In genomic region chr15:32856753-32857152, GRCh38 we compare ENCODE assay signal across 14 cellular contexts.
DNase-seq lines count a peak whose midpoint lies in the region; ATAC-seq, FAIRE-seq and TF ChIP-seq lines count a peak whose summit lies in the region.
"Had no signal": no experiment of that assay in that cellular context is flagged by ENCODE, and none has a peak within 500 bp of the region (broad histone marks: within the 10 kb centered on the region; RNA-seq: fewer than 3 reads in every experiment).

No MANE protein-coding gene starts in this region.

- no peaks in the 10 kb centered on the region for H3K9me1 ChIP-seq in keratinocyte (ENCODE audit: control insufficient read depth, extremely low read depth, insufficient read depth, low read length)

- FAIRE-seq in keratinocyte (lab: Jason Lieb, UNC) = no peak
- FAIRE-seq: endometrium had no signal

- WGBS in HUES64 = 95% methylated on average over 4 of the region's 4 CpGs

- dilution Hi-C loops in keratinocyte (cut with MboI; ENCODE audit: extremely low pct_ligation_motif_present, low sequenced_read_pairs) = no loop called here

- no peak overlapping the region for H3K4me3 ChIP-seq in HUES64 (ENCODE audit: low read length)
- no peak overlapping the region for H3K4me3 ChIP-seq in ascending aorta
- H3K4me3 ChIP-seq in keratinocyte (ENCODE audit: control insufficient read depth in 2 of 3, extremely low read depth in 1 of 3, insufficient read depth in 2 of 3, low read depth in 1 of 3, low read length in 3 of 3) = no peak overlapping the region
- H3K4me3 ChIP-seq in vagina = no peak overlapping the region
- H3K4me3 ChIP-seq: GM23338, lung, right atrium auricular region, testis had no signal

- intact Hi-C loops in ascending aorta (cut with DNase I) (no loop called here), vagina (cut with DNase I) (no loop called here)

- H3K27ac ChIP-seq in HUES64 (ENCODE audit: low read depth, low read length) (peak overlapping the region; percentile 72), ascending aorta (peak overlapping the region; percentile 77 to 84), keratinocyte (ENCODE audit: control insufficient read depth, insufficient read depth, low read length) (peak overlapping the region; percentile 70), vagina (peak overlapping the region; percentile 36)
- H3K27ac ChIP-seq: testis had no signal

- DNase-seq in ascending aorta (ENCODE audit: low spot score in 2 of 2) (no peak), keratinocyte (ENCODE audit: low read depth, low spot score) (no peak), vagina (ENCODE audit: extremely low spot score in 2 of 2) (no peak), GM19240 (ENCODE audit: insufficient read length, low spot score) (no peak)
- DNase-seq in stimulated activated CD4-positive, alpha-beta T cell treated with anti-CD3 and anti-CD28 coated beads, Interleukin-1b, Interleukin-23, amount 100 ng/mL, for 48 hours = no peak
- DNase-seq: activated CD4-positive, alpha-beta T cell treated with anti-CD3 and anti-CD28 coated beads, Interleukin-2, amount 10 ng/mL, durations not matched to agents 7 days and 5 days; T1000; testis had no signal

- H4K20me1 ChIP-seq in keratinocyte (ENCODE audit: control insufficient read depth, extremely low read depth, insufficient read depth, low read length) = no peaks in the 10 kb centered on the region

- no peaks in the 10 kb centered on the region for H3K27me3 ChIP-seq in HUES64 (ENCODE audit: insufficient read depth, low read length)
- no peaks in the 10 kb centered on the region for H3K27me3 ChIP-seq in ascending aorta
- no peaks in the 10 kb centered on the region for H3K27me3 ChIP-seq in keratinocyte (ENCODE audit: control insufficient read depth, extremely low read depth, insufficient read depth, low read length)
- no peaks in the 10 kb centered on the region for H3K27me3 ChIP-seq in vagina
- H3K27me3 ChIP-seq: right atrium auricular region, testis had no signal

- peak overlapping the region; percentile 12 for H3K4me2 ChIP-seq in keratinocyte (ENCODE audit: control insufficient read depth, extremely low read depth, insufficient read depth, low read depth, low read length)
- H3K4me2 ChIP-seq: GM23338 had no signal

- no peaks in the 10 kb centered on the region for H3K79me2 ChIP-seq in keratinocyte (ENCODE audit: control insufficient read depth, insufficient read depth, low read length)

- no peak for ATAC-seq in HG02610 (IDR thresholded peaks at IDR 0.05; ENCODE audit: unreplicated experiment)

- H3K36me3 ChIP-seq in HUES64 (ENCODE audit: insufficient read depth, low read length) (no peaks in the 10 kb centered on the region), ascending aorta (no peaks in the 10 kb centered on the region), keratinocyte (ENCODE audit: control insufficient read depth in 2 of 2, extremely low read depth in 1 of 2, insufficient read depth in 2 of 2, low read length in 2 of 2) (no peaks in the 10 kb centered on the region), vagina (no peaks in the 10 kb centered on the region)
- H3K36me3 ChIP-seq: right atrium auricular region had no signal

- TF ChIP-seq CTCF in ascending aorta (IDR thresholded peaks at IDR 0.05) (no peak), keratinocyte (optimal IDR thresholded peaks at IDR 0.05 in 1 of 3, IDR thresholded peaks at IDR 0.05 in 1 of 3, conservative IDR thresholded peaks at IDR 0.05 in 1 of 3; ENCODE audit: extremely low read depth in 1 of 3, insufficient read depth in 2 of 3, low read length in 3 of 3) (no peak), vagina (IDR thresholded peaks at IDR 0.05) (no peak)

- H2AFZ ChIP-seq in keratinocyte (ENCODE audit: control insufficient read depth, low read length) = no peak overlapping the region
- H2AFZ ChIP-seq: GM23338 had no signal

- H3K9me3 ChIP-seq in HUES64 (ENCODE audit: insufficient read depth, low read depth, low read length) (no peaks in the 10 kb centered on the region), ascending aorta (no peaks in the 10 kb centered on the region), keratinocyte (ENCODE audit: control insufficient read depth, low read depth, low read length) (no peaks in the 10 kb centered on the region), vagina (no peaks in the 10 kb centered on the region)
- H3K9me3 ChIP-seq: right atrium auricular region, testis had no signal

- peak overlapping the region; percentile 28; the same call in 1 of the 2 replicates for H3K9ac ChIP-seq in HUES64 (ENCODE audit: low read depth, low read length)
- H3K9ac ChIP-seq in keratinocyte (ENCODE audit: control insufficient read depth, extremely low read depth, insufficient read depth, low read length) = no peak overlapping the region

- no peak for TF ChIP-seq POLR2A in vagina (IDR thresholded peaks at IDR 0.05)

- peaks cover 49% of the 10 kb centered on the region for H3K4me1 ChIP-seq in HUES64 (ENCODE audit: insufficient read depth, low read length)
- H3K4me1 ChIP-seq in ascending aorta = peaks cover 5 to 17% of the 10 kb centered on the region in 2 donors
- peaks cover 48% of the 10 kb centered on the region for H3K4me1 ChIP-seq in keratinocyte (ENCODE audit: control insufficient read depth, extremely low read depth, insufficient read depth, low read length)
- H3K4me1 ChIP-seq in vagina = no peaks in the 10 kb centered on the region
- H3K4me1 ChIP-seq: right atrium auricular region, testis had no signal
